Comparison of ENCODE assay signal across 8 cellular contexts in the genomic region with DNA sequence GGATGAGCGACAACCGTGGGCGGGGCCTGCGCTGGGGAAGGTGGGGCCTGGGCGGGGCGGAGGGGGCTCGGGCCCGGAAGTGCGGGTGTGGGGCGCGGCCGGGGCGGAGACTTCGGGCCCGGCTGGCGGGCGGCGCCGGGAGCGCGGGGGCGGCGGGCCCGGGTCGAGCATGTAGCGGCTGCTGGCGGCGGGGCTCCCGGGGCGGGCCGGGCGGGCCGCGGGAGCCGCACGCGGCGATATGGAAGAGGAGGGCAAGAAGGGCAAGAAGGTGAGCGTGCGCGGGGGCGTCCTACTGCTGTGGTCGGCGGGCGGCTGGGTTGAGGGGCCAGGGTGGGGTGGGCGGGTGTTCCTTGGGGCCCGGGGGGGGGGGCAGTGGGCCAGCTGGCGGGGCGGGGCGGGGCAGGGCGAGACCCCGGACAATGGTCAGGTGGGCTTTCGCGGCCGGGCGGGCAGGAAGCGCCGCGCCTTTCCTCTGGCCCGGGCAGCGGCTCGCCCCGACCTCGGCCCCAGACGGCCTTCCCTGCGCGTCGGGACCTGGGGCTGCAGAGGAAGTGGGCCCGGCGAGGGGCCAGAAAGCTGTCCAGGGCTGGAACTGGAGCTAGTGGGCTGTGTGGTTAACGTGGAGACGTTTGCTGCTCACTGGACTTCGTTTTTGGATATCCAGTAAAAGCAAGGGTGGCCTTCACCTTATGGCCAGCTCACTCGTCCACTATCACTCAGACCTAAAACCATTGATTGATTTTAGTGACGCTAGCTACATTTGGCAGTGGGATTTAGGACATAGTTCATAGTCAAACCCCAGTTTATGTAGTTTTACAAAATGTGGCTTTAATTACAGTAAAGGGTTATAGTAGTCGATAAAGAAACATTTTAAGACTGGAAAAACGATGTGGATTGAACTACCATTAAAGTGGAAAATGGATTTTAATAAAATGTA. TPM values are rescaled to one million over a fixed set of nuclear protein-coding genes. Genes with fewer than 3 reads are reported as not detected.
DNase-seq lines count a peak whose midpoint lies in the region; ATAC-seq and TF ChIP-seq lines count a peak whose summit lies in the region.

Gene CCM2 (plus strand): TSS at position 106 of the 937 bp plus-strand sequence. CDS start 133 bp downstream, at position 239.

- peak within 1 kb of the TSS; percentile 92 to 97 (median 93) for H3K27ac Mint-ChIP-seq in CD4-positive, CD25-positive, alpha-beta regulatory T cell

- no peaks in the 10 kb centered on the region for H3K9me3 ChIP-seq in CD4-positive, CD25-positive, alpha-beta regulatory T cell (ENCODE audit: control insufficient read depth in 2 of 2, low read length in 2 of 2)

- H3K9me3 Mint-ChIP-seq in CD4-positive, CD25-positive, alpha-beta regulatory T cell = peaks cover 0 to 2% (median 0%) of the 10 kb centered on the region in 7 donors

- intact Hi-C loops in sciatic nerve (cut with DNase I) = no loop called here

- H3K36me3 Mint-ChIP-seq in CD4-positive, CD25-positive, alpha-beta regulatory T cell = peaks cover 3% of the 10 kb centered on the region

- in situ Hi-C loops in astrocyte of the spinal cord (cut with HindIII; ENCODE audit: low sequenced_read_pairs) = no loop called here

- no peak for ATAC-seq in CD4-positive, CD25-positive, alpha-beta regulatory T cell (ENCODE audit: low read depth in 2 of 2)
- ATAC-seq in GM19397 (IDR thresholded peaks at IDR 0.05; ENCODE audit: unreplicated experiment) (peak; percentile 5), sciatic nerve (no peak)

- H3K27ac ChIP-seq in CD4-positive, CD25-positive, alpha-beta regulatory T cell (ENCODE audit: insufficient read depth, low read length, poor library complexity, severe bottlenecking) = peak within 1 kb of the TSS; percentile 84

- no peak for TF ChIP-seq CTCF in astrocyte of the spinal cord (IDR thresholded peaks at IDR 0.05; ENCODE audit: low read depth, low read length)

- H3K4me1 Mint-ChIP-seq in CD4-positive, CD25-positive, alpha-beta regulatory T cell = peaks cover 26 to 75% (median 49%) of the 10 kb centered on the region in 4 donors

- peaks cover 58% of the 10 kb centered on the region for H3K4me1 ChIP-seq in CD4-positive, CD25-positive, alpha-beta regulatory T cell (ENCODE audit: control insufficient read depth, insufficient read depth, low read length, poor library complexity, severe bottlenecking)

- no peaks in the 10 kb centered on the region for H3K27me3 ChIP-seq in CD4-positive, CD25-positive, alpha-beta regulatory T cell (ENCODE audit: control insufficient read depth, insufficient read depth, low read length)

- H3K4me3 ChIP-seq in CD4-positive, CD25-positive, alpha-beta regulatory T cell (ENCODE audit: low read depth, low read length) = peak within 1 kb of the TSS; percentile 95
- H3K4me3 ChIP-seq in astrocyte of the spinal cord (ENCODE audit: low read depth, low read length) = peak within 1 kb of the TSS; percentile 80
- H3K4me3 ChIP-seq in iPS-11a (ENCODE audit: low read depth, low read length) = peak within 1 kb of the TSS; percentile 67

- peak in 2 of 3 donors; percentile 19 to 29 for DNase-seq in CD4-positive, CD25-positive, alpha-beta regulatory T cell
- DNase-seq in NCI-H226 = peak; percentile 40
- peak; percentile 31 for DNase-seq in astrocyte of the spinal cord (ENCODE audit: low read depth, low spot score)
- peak; percentile 78 for DNase-seq in sciatic nerve (ENCODE audit: low spot score)
- no peak for DNase-seq in NK-92 treated with Interleukin-12 subunit alpha and Interleukin-12 subunit beta, amount 100 ng/mL, for 24 hours (lab: John Stamatoyannopoulos, UW)
- no peak for DNase-seq in NCI-H187 (lab: John Stamatoyannopoulos, UW)

- peaks cover 4% of the 10 kb centered on the region for H3K36me3 ChIP-seq in CD4-positive, CD25-positive, alpha-beta regulatory T cell (ENCODE audit: control insufficient read depth, insufficient read depth, low read length)

- H3K4me3 Mint-ChIP-seq in CD4-positive, CD25-positive, alpha-beta regulatory T cell = peak within 1 kb of the TSS; percentile 98 to 99 (median 98)

- peaks cover 10% of the 10 kb centered on the region for H3K27me3 Mint-ChIP-seq in CD4-positive, CD25-positive, alpha-beta regulatory T cell

RNA-seq across cellular contexts. Expression of gene CCM2, which starts in this region (rescaled TPM):
- total RNA-seq in CD4-positive, CD25-positive, alpha-beta regulatory T cell = 190 TPM
- polyA plus RNA-seq in CD4-positive, CD25-positive, alpha-beta regulatory T cell = 100 to 1,000 TPM; 139 to 163 (median 156) TPM
- 42.9 TPM for total RNA-seq in sciatic nerve

Comparison
In these comparisons a context has a peak if more than half of its experiments do, and no peak if none do; other contexts are left out.
1. DNase-seq: peak in CD4-positive, CD25-positive, alpha-beta regulatory T cell (2 of 3), NCI-H226 (single experiment), astrocyte of the spinal cord (single experiment) and sciatic nerve (single experiment); none in NK-92 treated with Interleukin-12 subunit alpha and Interleukin-12 subunit beta, amount 100 ng/mL, for 24 hours (single experiment) and NCI-H187 (0 of 2).
2. Peak in every context shown above with its lines, with median percentiles within 50 percentile points of each other: H3K4me3 ChIP-seq.